9 cellular contexts compared by ENCODE assay signal in the genomic region with DNA sequence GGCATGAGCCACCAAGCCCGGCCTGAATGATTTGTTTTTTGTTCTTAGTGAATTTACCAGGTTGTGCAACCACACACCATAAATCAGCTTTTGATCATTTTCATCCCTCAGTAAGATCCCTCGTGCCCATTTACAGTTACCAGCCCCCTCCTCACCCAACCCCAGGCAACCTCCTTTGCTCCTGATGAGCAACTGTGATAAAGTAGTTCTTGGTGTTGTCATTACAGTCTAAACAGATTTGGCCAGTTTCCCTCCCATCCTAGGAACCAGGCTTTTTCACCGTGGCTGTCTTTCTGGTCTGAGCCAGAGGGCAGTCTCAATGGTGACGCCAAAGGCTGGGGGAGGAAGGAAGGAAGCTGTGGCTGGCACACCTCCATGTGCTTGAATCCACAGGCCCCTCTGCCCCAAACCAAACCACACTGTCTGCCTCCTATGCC.
A peak's percentile ranks its signal among the peaks of the same experiment; 100 is the strongest.
DNase-seq lines count a peak whose midpoint lies in the region; ATAC-seq, FAIRE-seq and TF ChIP-seq lines count a peak whose summit lies in the region.
"Had no signal": no experiment of that assay in that cellular context is flagged by ENCODE, and none has a peak within 500 bp of the region (broad histone marks: within the 10 kb centered on the region; RNA-seq: fewer than 3 reads in every experiment).

No MANE protein-coding gene starts in this region.

- H3K27ac ChIP-seq in prostate gland: peak overlapping the region in 1 of 2 donors; percentile 17

- intact Hi-C loops in prostate gland (cut with DNase I): no loop called here

- H3K27me3 ChIP-seq in prostate gland (replicated peaks; ENCODE audit: insufficient read depth): no peaks in the 10 kb centered on the region

- DNase-seq in GM19239 (ENCODE audit: insufficient read length, low spot score) (no peak), choroid plexus epithelial cell (ENCODE audit: low read depth) (peak; percentile 27), prostate gland (ENCODE audit: low spot score) (peak; percentile 25), urothelium cell line (ENCODE audit: low spot score) (no peak), NCI-H2029 (lab: John Stamatoyannopoulos, UW) (no peak)
- DNase-seq in stimulated activated naive CD4-positive, alpha-beta T cell treated with Interleukin-2 at 50 U/mL for 16 hours (lab: John Stamatoyannopoulos, UW): no peak
- DNase-seq in stimulated activated CD4-positive, alpha-beta T cell treated with anti-CD3 and anti-CD28 coated beads, Interleukin-4, amount 100 ng/mL, for 1 hour: no peak

- H3K9me3 ChIP-seq in prostate gland: no peaks in the 10 kb centered on the region

- TF ChIP-seq CTCF in choroid plexus epithelial cell (conservative IDR thresholded peaks at IDR 0.05; ENCODE audit: low read depth, low read length): no peak
- TF ChIP-seq CTCF in prostate gland (IDR thresholded peaks at IDR 0.05): no peak

- no peak overlapping the region for H3K4me3 ChIP-seq in choroid plexus epithelial cell (ENCODE audit: low read depth, low read length)
- no peak overlapping the region for H3K4me3 ChIP-seq in prostate gland

- FAIRE-seq in GM19239 (lab: Jason Lieb, UNC) (peak; percentile 58), urothelium cell line (lab: Jason Lieb, UNC) (no peak)
- FAIRE-seq: colon had no signal

- ATAC-seq in SK-N-SH treated with all-trans-retinoic acid at 6 μM for 48 hours: peak; percentile 67

- no peaks in the 10 kb centered on the region for H3K4me1 ChIP-seq in prostate gland (replicated peaks)

- no peaks in the 10 kb centered on the region for H3K36me3 ChIP-seq in prostate gland

- no peak for TF ChIP-seq POLR2A in prostate gland (IDR thresholded peaks at IDR 0.05)

- WGBS in prostate gland: 4% methylated on average over 4 of the region's 4 CpGs

TF ChIP-seq in SK-N-SH treated with all-trans-retinoic acid at 6 μM for 48 hours, 23 proteins besides CTCF, POLR2A, EP300 and RAD21:
- TF ChIP-seq, protein P1, sequence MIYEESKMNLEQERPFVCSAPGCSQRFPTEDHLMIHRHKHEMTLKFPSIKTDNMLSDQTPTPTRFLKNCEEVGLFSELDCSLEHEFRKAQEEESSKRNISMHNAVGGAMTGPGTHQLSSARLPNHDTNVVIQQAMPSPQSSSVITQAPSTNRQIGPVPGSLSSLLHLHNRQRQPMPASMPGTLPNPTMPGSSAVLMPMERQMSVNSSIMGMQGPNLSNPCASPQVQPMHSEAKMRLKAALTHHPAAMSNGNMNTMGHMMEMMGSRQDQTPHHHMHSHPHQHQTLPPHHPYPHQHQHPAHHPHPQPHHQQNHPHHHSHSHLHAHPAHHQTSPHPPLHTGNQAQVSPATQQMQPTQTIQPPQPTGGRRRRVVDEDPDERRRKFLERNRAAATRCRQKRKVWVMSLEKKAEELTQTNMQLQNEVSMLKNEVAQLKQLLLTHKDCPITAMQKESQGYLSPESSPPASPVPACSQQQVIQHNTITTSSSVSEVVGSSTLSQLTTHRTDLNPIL (CRISPR knock-in tag; IDR thresholded peaks at IDR 0.05; ENCODE audit: low read depth): no peak
- 0 out of 2 replicates have a peak, but pooled peaks have one; percentile 39 for TF ChIP-seq ZFP3 (CRISPR knock-in tag; IDR thresholded peaks at IDR 0.05)

Comparison
In these comparisons a context has a peak if more than half of its experiments do, and no peak if none do; other contexts are left out.
1. DNase-seq: peak in choroid plexus epithelial cell (single experiment) and prostate gland (single experiment); none in GM19239 (single experiment), urothelium cell line (single experiment), stimulated activated naive CD4-positive, alpha-beta T cell treated with Interleukin-2 at 50 U/mL for 16 hours (single experiment), NCI-H2029 (single experiment) and stimulated activated CD4-positive, alpha-beta T cell treated with anti-CD3 and anti-CD28 coated beads, Interleukin-4, amount 100 ng/mL, for 1 hour (single experiment).